ENCODE assay signal across 23 cellular contexts in genomic region chr3:170100937-170101336, GRCh38.
DNase-seq lines count a peak whose midpoint lies in the region; ATAC-seq and TF ChIP-seq lines count a peak whose summit lies in the region.
"Had no signal": no experiment of that assay in that cellular context is flagged by ENCODE, and none has a peak within 500 bp of the region (broad histone marks: within the 10 kb centered on the region; RNA-seq: fewer than 3 reads in every experiment).

No MANE protein-coding gene starts in this region.

- peaks cover 33% of the 10 kb centered on the region for H3K36me3 Mint-ChIP-seq in activated CD8-positive, alpha-beta T cell treated with anti-CD3 and anti-CD28 coated beads for 36 hours (ENCODE audit: low read depth)
- H3K36me3 Mint-ChIP-seq in activated CD8-positive, alpha-beta T cell treated with anti-CD3 and anti-CD28 coated beads, Interleukin-2, amount 10 ng/mL, durations not matched to agents 7 days and 5 days (ENCODE audit: low read depth): peaks cover 60% of the 10 kb centered on the region
- H3K36me3 Mint-ChIP-seq in natural killer cell treated with Interleukin-12 subunit alpha and Interleukin-12 subunit beta and Interleukin-15 and Interleukin-18, amount 100 ng/mL, for 72 hours: peaks cover 26% of the 10 kb centered on the region
- peaks cover 13% of the 10 kb centered on the region for H3K36me3 Mint-ChIP-seq in natural killer cell
- peaks cover 100% of the 10 kb centered on the region for H3K36me3 Mint-ChIP-seq in stimulated activated effector memory CD8-positive, alpha-beta T cell treated with anti-CD3 and anti-CD28 coated beads, Interleukin-12 subunit alpha, Interleukin-12 subunit beta, amount 100 ng/mL, for 72 hours
- peaks cover 54 to 80% of the 10 kb centered on the region in 2 donors for H3K36me3 Mint-ChIP-seq in CD4-positive, alpha-beta memory T cell

- H3K4me3 Mint-ChIP-seq in activated CD8-positive, alpha-beta T cell treated with anti-CD3 and anti-CD28 coated beads for 36 hours: no peak overlapping the region
- H3K4me3 Mint-ChIP-seq in activated CD8-positive, alpha-beta T cell treated with anti-CD3 and anti-CD28 coated beads, Interleukin-2, amount 10 ng/mL, durations not matched to agents 7 days and 5 days: no peak overlapping the region
- no peak overlapping the region for H3K4me3 Mint-ChIP-seq in natural killer cell treated with Interleukin-12 subunit alpha and Interleukin-12 subunit beta and Interleukin-15 and Interleukin-18, amount 100 ng/mL, for 72 hours
- no peak overlapping the region for H3K4me3 Mint-ChIP-seq in natural killer cell
- no peak overlapping the region for H3K4me3 Mint-ChIP-seq in stimulated activated effector memory CD8-positive, alpha-beta T cell treated with anti-CD3 and anti-CD28 coated beads, Interleukin-12 subunit alpha, Interleukin-12 subunit beta, amount 100 ng/mL, for 72 hours
- H3K4me3 Mint-ChIP-seq in CD4-positive, alpha-beta memory T cell: no peak overlapping the region
- H3K4me3 Mint-ChIP-seq: HFFc6 had no signal

- no peak for ATAC-seq in activated CD8-positive, alpha-beta T cell treated with anti-CD3 and anti-CD28 coated beads for 36 hours
- no peak for ATAC-seq in activated CD8-positive, alpha-beta T cell treated with anti-CD3 and anti-CD28 coated beads, Interleukin-2, amount 10 ng/mL, durations not matched to agents 7 days and 5 days
- no peak for ATAC-seq in natural killer cell treated with Interleukin-12 subunit alpha and Interleukin-12 subunit beta and Interleukin-15 and Interleukin-18, amount 100 ng/mL, for 72 hours
- no peak for ATAC-seq in natural killer cell
- ATAC-seq in stimulated activated effector memory CD8-positive, alpha-beta T cell treated with anti-CD3 and anti-CD28 coated beads, Interleukin-12 subunit alpha, Interleukin-12 subunit beta, amount 100 ng/mL, for 72 hours: no peak
- ATAC-seq: Panc1 had no signal

- no peak for TF ChIP-seq CTCF in activated CD8-positive, alpha-beta T cell treated with anti-CD3 and anti-CD28 coated beads for 36 hours (IDR thresholded peaks at IDR 0.05)
- TF ChIP-seq CTCF in natural killer cell (IDR thresholded peaks at IDR 0.05): no peak
- no peak for TF ChIP-seq CTCF in VCaP (conservative IDR thresholded peaks at IDR 0.05)

- CTCF ChIA-PET in activated CD8-positive, alpha-beta T cell treated with anti-CD3 and anti-CD28 coated beads for 36 hours (lab: Charles Lee): interaction anchor here (1.3 to 1.7 kb wide), 2 partner anchors 9 to 21 kb away, joined by 3 read pairs; no protein-coding TSS in a partner anchor
- CTCF ChIA-PET in activated CD8-positive, alpha-beta T cell treated with anti-CD3 and anti-CD28 coated beads, Interleukin-2, amount 10 ng/mL, durations not matched to agents 7 days and 5 days (lab: Charles Lee): interaction anchor here (1.0 to 1.3 kb wide), 3 partner anchors 10 to 18 kb away, joined by 3 to 4 read pairs (median 3); no protein-coding TSS in a partner anchor
- CTCF ChIA-PET in CD4-positive, alpha-beta memory T cell (lab: Charles Lee; ENCODE audit: partially characterized antibody): interaction anchor here (0.6 to 1.2 kb wide), 3 partner anchors 64 to 452 kb away, joined by 3 to 4 read pairs (median 3); no protein-coding TSS in a partner anchor

- H3K27ac ChIP-seq in VCaP: peak overlapping the region; percentile 2; the same call in 1 of the 2 replicates
- no peak overlapping the region for H3K27ac ChIP-seq in CD4-positive, alpha-beta memory T cell (ENCODE audit: low read depth, low read length)

- no peaks in the 10 kb centered on the region for H3K27me3 ChIP-seq in CD4-positive, alpha-beta memory T cell (ENCODE audit: insufficient read depth, low read length)
- H3K27me3 ChIP-seq: BE2C had no signal

- no peaks in the 10 kb centered on the region for H3K27me3 Mint-ChIP-seq in activated CD8-positive, alpha-beta T cell treated with anti-CD3 and anti-CD28 coated beads for 36 hours
- H3K27me3 Mint-ChIP-seq in activated CD8-positive, alpha-beta T cell treated with anti-CD3 and anti-CD28 coated beads, Interleukin-2, amount 10 ng/mL, durations not matched to agents 7 days and 5 days (ENCODE audit: low read depth): no peaks in the 10 kb centered on the region
- no peaks in the 10 kb centered on the region for H3K27me3 Mint-ChIP-seq in natural killer cell treated with Interleukin-12 subunit alpha and Interleukin-12 subunit beta and Interleukin-15 and Interleukin-18, amount 100 ng/mL, for 72 hours
- no peaks in the 10 kb centered on the region for H3K27me3 Mint-ChIP-seq in natural killer cell (ENCODE audit: low read depth in 2 of 2)
- no peaks in the 10 kb centered on the region for H3K27me3 Mint-ChIP-seq in CD4-positive, alpha-beta memory T cell

- peaks cover 14% of the 10 kb centered on the region for H3K4me1 Mint-ChIP-seq in activated CD8-positive, alpha-beta T cell treated with anti-CD3 and anti-CD28 coated beads for 36 hours (ENCODE audit: low read depth)
- no peaks in the 10 kb centered on the region for H3K4me1 Mint-ChIP-seq in activated CD8-positive, alpha-beta T cell treated with anti-CD3 and anti-CD28 coated beads, Interleukin-2, amount 10 ng/mL, durations not matched to agents 7 days and 5 days (ENCODE audit: low read depth)
- H3K4me1 Mint-ChIP-seq in natural killer cell treated with Interleukin-12 subunit alpha and Interleukin-12 subunit beta and Interleukin-15 and Interleukin-18, amount 100 ng/mL, for 72 hours (ENCODE audit: low read depth in 2 of 2): peaks cover 10 to 22% of the 10 kb centered on the region in 2 donors
- no peaks in the 10 kb centered on the region for H3K4me1 Mint-ChIP-seq in natural killer cell
- H3K4me1 Mint-ChIP-seq in stimulated activated effector memory CD8-positive, alpha-beta T cell treated with anti-CD3 and anti-CD28 coated beads, Interleukin-12 subunit alpha, Interleukin-12 subunit beta, amount 100 ng/mL, for 72 hours: peaks cover 11% of the 10 kb centered on the region
- H3K4me1 Mint-ChIP-seq in CD4-positive, alpha-beta memory T cell: peaks cover 0 to 7% (median under 1%) of the 10 kb centered on the region in 4 donors

- H3K9me3 Mint-ChIP-seq in activated CD8-positive, alpha-beta T cell treated with anti-CD3 and anti-CD28 coated beads for 36 hours: no peaks in the 10 kb centered on the region
- no peaks in the 10 kb centered on the region for H3K9me3 Mint-ChIP-seq in activated CD8-positive, alpha-beta T cell treated with anti-CD3 and anti-CD28 coated beads, Interleukin-2, amount 10 ng/mL, durations not matched to agents 7 days and 5 days (ENCODE audit: insufficient read depth)
- H3K9me3 Mint-ChIP-seq in natural killer cell treated with Interleukin-12 subunit alpha and Interleukin-12 subunit beta and Interleukin-15 and Interleukin-18, amount 100 ng/mL, for 72 hours: no peaks in the 10 kb centered on the region
- H3K9me3 Mint-ChIP-seq in natural killer cell: no peaks in the 10 kb centered on the region
- H3K9me3 Mint-ChIP-seq in stimulated activated effector memory CD8-positive, alpha-beta T cell treated with anti-CD3 and anti-CD28 coated beads, Interleukin-12 subunit alpha, Interleukin-12 subunit beta, amount 100 ng/mL, for 72 hours: no peaks in the 10 kb centered on the region
- H3K9me3 Mint-ChIP-seq in CD4-positive, alpha-beta memory T cell: no peaks in the 10 kb centered on the region
- H3K9me3 Mint-ChIP-seq: HFFc6 had no signal

- intact Hi-C loops in activated CD8-positive, alpha-beta T cell treated with anti-CD3 and anti-CD28 coated beads for 36 hours (cut with micrococcal nuclease): no loop called here
- intact Hi-C loops in natural killer cell (cut with micrococcal nuclease): no loop called here
- intact Hi-C loops in CD4-positive, alpha-beta memory T cell (cut with micrococcal nuclease): no loop called here

- H3K36me3 ChIP-seq in CD4-positive, alpha-beta memory T cell (ENCODE audit: insufficient read depth, low read length): peaks cover 62% of the 10 kb centered on the region

- H3K4me3 ChIP-seq in CD4-positive, alpha-beta memory T cell (ENCODE audit: low read length in 2 of 2): no peak overlapping the region

- POLR2A ChIA-PET in activated CD8-positive, alpha-beta T cell treated with anti-CD3 and anti-CD28 coated beads for 36 hours (lab: Charles Lee): no interaction called here
- POLR2A ChIA-PET in activated CD8-positive, alpha-beta T cell treated with anti-CD3 and anti-CD28 coated beads, Interleukin-2, amount 10 ng/mL, durations not matched to agents 7 days and 5 days (lab: Charles Lee): no interaction called here
- POLR2A ChIA-PET in CD4-positive, alpha-beta memory T cell (lab: Charles Lee; ENCODE audit: partially characterized antibody): no interaction called here

- no peaks in the 10 kb centered on the region for H3K4me1 ChIP-seq in CD4-positive, alpha-beta memory T cell (ENCODE audit: insufficient read depth, low read length)
- H3K4me1 ChIP-seq: BE2C, Caco-2 had no signal

- H3K27ac Mint-ChIP-seq in activated CD8-positive, alpha-beta T cell treated with anti-CD3 and anti-CD28 coated beads for 36 hours: peak overlapping the region; percentile 52
- no peak overlapping the region for H3K27ac Mint-ChIP-seq in activated CD8-positive, alpha-beta T cell treated with anti-CD3 and anti-CD28 coated beads, Interleukin-2, amount 10 ng/mL, durations not matched to agents 7 days and 5 days
- H3K27ac Mint-ChIP-seq in natural killer cell treated with Interleukin-12 subunit alpha and Interleukin-12 subunit beta and Interleukin-15 and Interleukin-18, amount 100 ng/mL, for 72 hours: peak overlapping the region; percentile 79 to 96
- H3K27ac Mint-ChIP-seq in natural killer cell: peak overlapping the region in 1 of 2 donors; percentile 26
- peak overlapping the region; percentile 71 for H3K27ac Mint-ChIP-seq in stimulated activated effector memory CD8-positive, alpha-beta T cell treated with anti-CD3 and anti-CD28 coated beads, Interleukin-12 subunit alpha, Interleukin-12 subunit beta, amount 100 ng/mL, for 72 hours
- H3K27ac Mint-ChIP-seq in CD4-positive, alpha-beta memory T cell: peak overlapping the region in 1 of 7 donors; percentile 37
- H3K27ac Mint-ChIP-seq: HFFc6 had no signal

- no peak for DNase-seq in activated CD8-positive, alpha-beta T cell treated with anti-CD3 and anti-CD28 coated beads for 36 hours
- no peak for DNase-seq in activated CD8-positive, alpha-beta T cell treated with anti-CD3 and anti-CD28 coated beads, Interleukin-2, amount 10 ng/mL, durations not matched to agents 7 days and 5 days
- DNase-seq in natural killer cell treated with Interleukin-12 subunit alpha and Interleukin-12 subunit beta and Interleukin-15 and Interleukin-18, amount 100 ng/mL, for 72 hours (ENCODE audit: low spot score): no peak
- DNase-seq in natural killer cell (no peak), HK-2 (ENCODE audit: unreplicated experiment) (no peak)
- DNase-seq in stimulated activated effector memory CD8-positive, alpha-beta T cell treated with anti-CD3 and anti-CD28 coated beads, Interleukin-12 subunit alpha, Interleukin-12 subunit beta, amount 100 ng/mL, for 72 hours (ENCODE audit: low spot score in 2 of 2): no peak
- no peak for DNase-seq in CD4-positive, alpha-beta memory T cell
- DNase-seq: BE2C; Caco-2; DMS 273 treated with DMSO at 0.1 percent for 48 hours; DMS79 treated with DMSO at 0.1 percent for 48 hours; H7; HFFc6; KBM-7; NCI-H1092; NCI-H1436; NCI-H187 treated with DMSO at 0.1 percent for 48 hours; NCI-H2107; NCI-H510A; NCI-H748 treated with DMSO at 0.1 percent for 48 hours; NK-92 treated with Interleukin-12 subunit alpha and Interleukin-12 subunit beta, amount 100 ng/mL, for 24 hours had no signal

- no peaks in the 10 kb centered on the region for H3K9me3 ChIP-seq in CD4-positive, alpha-beta memory T cell (ENCODE audit: control insufficient read depth in 1 of 2, low read length in 2 of 2)
- H3K9me3 ChIP-seq: BE2C, Caco-2 had no signal
